In the genomic region with DNA sequence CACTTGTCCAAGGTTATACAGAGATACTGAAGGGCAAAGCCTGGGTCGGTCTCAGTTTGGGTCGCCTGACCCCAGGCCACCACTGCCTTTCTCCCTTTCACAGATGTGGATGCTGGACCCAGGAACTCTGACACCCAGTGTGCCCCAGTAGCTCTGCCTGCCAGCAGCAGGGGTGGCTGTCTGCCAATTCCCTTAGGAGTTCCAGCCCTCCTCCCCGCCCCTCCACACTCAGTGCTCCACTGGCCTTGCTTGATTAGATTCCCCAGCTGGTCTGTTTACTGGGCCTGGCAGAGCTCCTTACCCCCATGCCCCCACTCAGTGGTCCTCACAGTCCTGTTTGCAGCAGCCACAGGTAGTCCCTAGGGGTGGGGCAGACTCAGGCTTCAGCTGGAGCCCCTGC, we compare ENCODE assay signal across 14 cellular contexts.
A peak's percentile ranks its signal among the peaks of the same experiment; 100 is the strongest.
DNase-seq lines count a peak whose midpoint lies in the region; ATAC-seq, FAIRE-seq and TF ChIP-seq lines count a peak whose summit lies in the region.
"Had no signal": no experiment of that assay in that cellular context is flagged by ENCODE, and none has a peak within 500 bp of the region (broad histone marks: within the 10 kb centered on the region; RNA-seq: fewer than 3 reads in every experiment).

No MANE protein-coding gene starts in this region.

- CTCF ChIA-PET in HepG2 (lab: Yijun Ruan, JAX; ENCODE audit: low intra/inter-chr PET ratio, low total read pairs): no interaction called here

- ATAC-seq in HepG2: peak; percentile 39
- ATAC-seq in upper lobe of right lung: peak; percentile 47
- no peak for ATAC-seq in GM21360 (IDR thresholded peaks at IDR 0.05; ENCODE audit: unreplicated experiment)

- H3K36me3 ChIP-seq in colonic mucosa (no peaks in the 10 kb centered on the region), HepG2 (replicated peaks in 1 of 2; ENCODE audit: control insufficient read depth in 1 of 2, insufficient read depth in 2 of 2, low read length in 2 of 2) (peaks cover 0 to 17% of the 10 kb centered on the region in 2 experiments; a peak in 4 of 5 replicates), upper lobe of right lung (no peaks in the 10 kb centered on the region)

- peaks cover 24% of the 10 kb centered on the region for H3K79me2 ChIP-seq in HepG2 (ENCODE audit: insufficient read depth, low read length)

- DNase-seq in SHP77 (lab: John Stamatoyannopoulos, UW) (peak; percentile 16 to 19), SHP77 treated with DMSO at 0.1 percent for 48 hours (lab: John Stamatoyannopoulos, UW) (no peak), colonic mucosa (peak; percentile 72), HepG2 (ENCODE audit: low spot score) (no peak), upper lobe of right lung (no peak), LoVo (ENCODE audit: low spot score) (no peak), GDM1 (lab: John Stamatoyannopoulos, UW) (no peak)
- DNase-seq: cortex of kidney, DMS79, islet precursor cell, MM.1S had no signal

- POLR2A ChIA-PET in HepG2 (lab: Yijun Ruan, JAX): interaction anchor here (1.0 to 1.6 kb wide), 3 partner anchors 12 to 107 kb away, joined by 3 to 5 read pairs (median 4); partner anchors contain the start of gene RPL31

- BruUV-seq in HepG2 (replicated peaks; lab: Mats Ljungman, UMichigan): no TSS peak

- no peak for FAIRE-seq in HepG2 (lab: Jason Lieb, UNC)
- FAIRE-seq: GM12878, TTC549 had no signal

- H3K27me3 ChIP-seq in colonic mucosa: no peaks in the 10 kb centered on the region
- H3K27me3 ChIP-seq in HepG2 (ENCODE audit: control insufficient read depth in 1 of 2, insufficient read depth in 2 of 2, low read length in 2 of 2): no peaks in the 10 kb centered on the region
- H3K27me3 ChIP-seq in upper lobe of right lung: no peaks in the 10 kb centered on the region

- peaks cover 7% of the 10 kb centered on the region; the same call in 1 of the 2 replicates for H4K20me1 ChIP-seq in HepG2 (ENCODE audit: insufficient read depth, low read length)

- H3K27ac ChIP-seq in colonic mucosa (no peak overlapping the region), HepG2 (ENCODE audit: extremely low read length, insufficient read depth, low read length) (peak overlapping the region; percentile 47), upper lobe of right lung (no peak overlapping the region)

- no peak for TF ChIP-seq EP300 in HepG2 (IDR thresholded peaks at IDR 0.05; ENCODE audit: low read depth in 2 of 2, low read length in 2 of 2)
- TF ChIP-seq EP300 in HepG2 (CRISPR knock-in tag; IDR thresholded peaks at IDR 0.05; ENCODE audit: borderline replicate concordance): no peak

- no peak for TF ChIP-seq POLR2A in HepG2 (IDR thresholded peaks at IDR 0.05; ENCODE audit: insufficient read depth in 1 of 2, low read depth in 2 of 2, low read length in 2 of 2)

- TF ChIP-seq CTCF in colonic mucosa (IDR thresholded peaks at IDR 0.05) (no peak), HepG2 (CRISPR knock-in tag; IDR thresholded peaks at IDR 0.05) (no peak), upper lobe of right lung (IDR thresholded peaks at IDR 0.05) (no peak)

- in situ Hi-C loops in HepG2 (cut with HindIII; ENCODE audit: extremely low pct_ligation_motif_present, low pct_unique_long_range_greater_than_20kb): no loop called here

- no peaks in the 10 kb centered on the region for H3K9me3 ChIP-seq in colonic mucosa
- H3K9me3 ChIP-seq in HepG2 (ENCODE audit: low read length): no peaks in the 10 kb centered on the region
- no peaks in the 10 kb centered on the region for H3K9me3 ChIP-seq in upper lobe of right lung

- H3K9ac ChIP-seq in colonic mucosa (ENCODE audit: low read depth in 2 of 2, low read length in 2 of 2) (no peak overlapping the region), HepG2 (ENCODE audit: insufficient read depth, low read depth, low read length) (peak overlapping the region; percentile 4; the same call in 1 of the 2 replicates)

- 64% methylated on average over 3 of the region's 3 CpGs for WGBS in HepG2 (ENCODE audit: low lambda C conversion rate)

- peak overlapping the region; percentile 11; the same call in 1 of the 2 replicates for H3K4me2 ChIP-seq in HepG2 (ENCODE audit: low read depth, low read length)

- H2AFZ ChIP-seq in HepG2 (ENCODE audit: low read length): no peak overlapping the region

- peaks cover 10% of the 10 kb centered on the region for H3K4me1 ChIP-seq in colonic mucosa
- H3K4me1 ChIP-seq in HepG2 (ENCODE audit: insufficient read depth, low read length): peaks cover 63% of the 10 kb centered on the region
- H3K4me1 ChIP-seq in upper lobe of right lung: no peaks in the 10 kb centered on the region

- H3K4me3 ChIP-seq in colonic mucosa (no peak overlapping the region), HepG2 (replicated peaks in 1 of 3; ENCODE audit: insufficient read depth in 1 of 3, low read depth in 2 of 3, low read length in 3 of 3) (no peak overlapping the region), upper lobe of right lung (no peak overlapping the region)
- H3K4me3 ChIP-seq: GM12878 had no signal

- intact Hi-C loops in colonic mucosa (cut with DNase I) (no loop called here), HepG2 (cut with micrococcal nuclease; ENCODE audit: unreplicated experiment) (loop anchor here (10.0 kb wide), 1 partner anchor 89 kb away; no protein-coding TSS in a partner anchor), upper lobe of right lung (cut with DNase I) (no loop called here)

- TF ChIP-seq RAD21 in HepG2 (CRISPR knock-in tag; IDR thresholded peaks at IDR 0.05): no peak

TF ChIP-seq in HepG2, 621 proteins besides CTCF, POLR2A, EP300 and RAD21 (continues in another document):
- TF ChIP-seq ZNF746 (CRISPR knock-in tag; IDR thresholded peaks at IDR 0.05): 0 out of 2 replicates have a peak, but pooled peaks have one; percentile 26
- peak; percentile 41 for TF ChIP-seq AGO2 (optimal IDR thresholded peaks at IDR 0.05; ENCODE audit: low read depth, low read length)
- TF ChIP-seq ZSCAN20 (CRISPR knock-in tag; IDR thresholded peaks at IDR 0.05; ENCODE audit: borderline replicate concordance): no peak
- TF ChIP-seq, protein P1, sequence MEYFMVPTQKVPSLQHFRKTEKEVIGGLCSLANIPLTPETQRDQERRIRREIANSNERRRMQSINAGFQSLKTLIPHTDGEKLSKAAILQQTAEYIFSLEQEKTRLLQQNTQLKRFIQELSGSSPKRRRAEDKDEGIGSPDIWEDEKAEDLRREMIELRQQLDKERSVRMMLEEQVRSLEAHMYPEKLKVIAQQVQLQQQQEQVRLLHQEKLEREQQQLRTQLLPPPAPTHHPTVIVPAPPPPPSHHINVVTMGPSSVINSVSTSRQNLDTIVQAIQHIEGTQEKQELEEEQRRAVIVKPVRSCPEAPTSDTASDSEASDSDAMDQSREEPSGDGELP (IDR thresholded peaks at IDR 0.05; ENCODE audit: borderline replicate concordance, low read depth): peak; percentile 22; the same call in 1 of the 2 replicates
- TF ChIP-seq MBNL3 (CRISPR knock-in tag; conservative IDR thresholded peaks at IDR 0.05): no peak
- no peak for TF ChIP-seq ZNF350 (CRISPR knock-in tag; IDR thresholded peaks at IDR 0.05; ENCODE audit: borderline replicate concordance, low read depth)
- TF ChIP-seq, protein P2, sequence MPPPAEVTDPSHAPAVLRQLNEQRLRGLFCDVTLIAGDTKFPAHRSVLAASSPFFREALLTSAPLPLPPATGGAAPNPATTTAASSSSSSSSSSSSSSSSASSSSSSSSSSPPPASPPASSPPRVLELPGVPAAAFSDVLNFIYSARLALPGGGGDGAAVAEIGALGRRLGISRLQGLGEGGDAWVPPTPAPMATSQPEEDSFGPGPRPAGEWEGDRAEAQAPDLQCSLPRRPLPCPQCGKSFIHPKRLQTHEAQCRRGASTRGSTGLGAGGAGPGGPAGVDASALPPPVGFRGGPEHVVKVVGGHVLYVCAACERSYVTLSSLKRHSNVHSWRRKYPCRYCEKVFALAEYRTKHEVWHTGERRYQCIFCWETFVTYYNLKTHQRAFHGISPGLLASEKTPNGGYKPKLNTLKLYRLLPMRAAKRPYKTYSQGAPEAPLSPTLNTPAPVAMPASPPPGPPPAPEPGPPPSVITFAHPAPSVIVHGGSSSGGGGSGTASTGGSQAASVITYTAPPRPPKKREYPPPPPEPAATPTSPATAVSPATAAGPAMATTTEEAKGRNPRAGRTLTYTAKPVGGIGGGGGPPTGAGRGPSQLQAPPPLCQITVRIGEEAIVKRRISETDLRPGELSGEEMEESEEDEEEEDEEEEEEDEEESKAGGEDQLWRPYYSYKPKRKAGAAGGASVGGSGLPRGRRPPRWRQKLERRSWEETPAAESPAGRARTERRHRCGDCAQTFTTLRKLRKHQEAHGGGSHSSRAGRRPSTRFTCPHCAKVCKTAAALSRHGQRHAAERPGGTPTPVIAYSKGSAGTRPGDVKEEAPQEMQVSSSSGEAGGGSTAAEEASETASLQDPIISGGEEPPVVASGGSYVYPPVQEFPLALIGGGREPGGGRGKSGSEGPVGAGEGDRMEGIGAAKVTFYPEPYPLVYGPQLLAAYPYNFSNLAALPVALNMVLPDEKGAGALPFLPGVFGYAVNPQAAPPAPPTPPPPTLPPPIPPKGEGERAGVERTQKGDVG (CRISPR knock-in tag; IDR thresholded peaks at IDR 0.05; ENCODE audit: borderline replicate concordance): no peak
- TF ChIP-seq, protein P3, sequence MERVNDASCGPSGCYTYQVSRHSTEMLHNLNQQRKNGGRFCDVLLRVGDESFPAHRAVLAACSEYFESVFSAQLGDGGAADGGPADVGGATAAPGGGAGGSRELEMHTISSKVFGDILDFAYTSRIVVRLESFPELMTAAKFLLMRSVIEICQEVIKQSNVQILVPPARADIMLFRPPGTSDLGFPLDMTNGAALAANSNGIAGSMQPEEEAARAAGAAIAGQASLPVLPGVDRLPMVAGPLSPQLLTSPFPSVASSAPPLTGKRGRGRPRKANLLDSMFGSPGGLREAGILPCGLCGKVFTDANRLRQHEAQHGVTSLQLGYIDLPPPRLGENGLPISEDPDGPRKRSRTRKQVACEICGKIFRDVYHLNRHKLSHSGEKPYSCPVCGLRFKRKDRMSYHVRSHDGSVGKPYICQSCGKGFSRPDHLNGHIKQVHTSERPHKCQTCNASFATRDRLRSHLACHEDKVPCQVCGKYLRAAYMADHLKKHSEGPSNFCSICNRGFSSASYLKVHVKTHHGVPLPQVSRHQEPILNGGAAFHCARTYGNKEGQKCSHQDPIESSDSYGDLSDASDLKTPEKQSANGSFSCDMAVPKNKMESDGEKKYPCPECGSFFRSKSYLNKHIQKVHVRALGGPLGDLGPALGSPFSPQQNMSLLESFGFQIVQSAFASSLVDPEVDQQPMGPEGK (CRISPR knock-in tag; IDR thresholded peaks at IDR 0.05): peak; percentile 24; the same call in 1 of the 2 replicates

Comparison
In these comparisons a context has a peak if more than half of its experiments do, and no peak if none do; other contexts are left out.
1. DNase-seq: peak in SHP77 (2 of 2) and colonic mucosa (single experiment); none in SHP77 treated with DMSO at 0.1 percent for 48 hours (single experiment), HepG2 (single experiment), upper lobe of right lung (single experiment), LoVo (single experiment) and GDM1 (single experiment).